20 cellular contexts compared by ENCODE assay signal in genomic region chr6:149440735-149441662, GRCh38. TPM values are rescaled to one million over a fixed set of nuclear protein-coding genes. Genes with fewer than 3 reads are reported as not detected.
A peak's percentile ranks its signal among the peaks of the same experiment; 100 is the strongest.
DNase-seq lines count a peak whose midpoint lies in the region; ATAC-seq, FAIRE-seq and TF ChIP-seq lines count a peak whose summit lies in the region.
"Had no signal": no experiment of that assay in that cellular context is flagged by ENCODE, and none has a peak within 500 bp of the region (broad histone marks: within the 10 kb centered on the region; RNA-seq: fewer than 3 reads in every experiment).

No MANE protein-coding gene starts in this region.

- peaks cover 20% of the 10 kb centered on the region for H3K4me1 Mint-ChIP-seq in neural progenitor cell

- no peak for FAIRE-seq in K562 (lab: Jason Lieb, UNC)
- FAIRE-seq: islet of Langerhans had no signal

- TF ChIP-seq RAD21 in K562 (CRISPR knock-in tag; conservative IDR thresholded peaks at IDR 0.05 in 1 of 2, IDR thresholded peaks at IDR 0.05 in 1 of 2) = no peak

- CTCF ChIA-PET in K562 (lab: Yijun Ruan, JAX; ENCODE audit: low intra/inter-chr PET ratio) = no interaction called here

- DNase-seq in HCEC 1CT (peak; percentile 17), K562 (ENCODE audit: extremely low read depth in 1 of 4, low spot score in 3 of 4) (no peak), neural progenitor cell (ENCODE audit: low spot score) (no peak), activated gamma-delta T cell (lab: John Stamatoyannopoulos, UW) (no peak), epidermal melanocyte (ENCODE audit: insufficient read length, low spot score) (no peak)
- DNase-seq: activated CD4-positive, alpha-beta T cell treated with anti-CD3 and anti-CD28 coated beads for 48 hours; C1 segment of cervical spinal cord; heart left ventricle; stimulated activated CD4-positive, alpha-beta T cell treated with anti-CD3 and anti-CD28 coated beads, Interleukin-2, amount 100 ng/mL, for 48 hours had no signal

- H3K9me1 ChIP-seq in K562 (ENCODE audit: control insufficient read depth, insufficient read depth, low read length) = no peaks in the 10 kb centered on the region

- H3K4me1 ChIP-seq in BLaER1 = peaks cover 23% of the 10 kb centered on the region
- no peaks in the 10 kb centered on the region for H3K4me1 ChIP-seq in K562 (replicated peaks in 1 of 2; ENCODE audit: control insufficient read depth in 2 of 2, insufficient read depth in 2 of 2, low read length in 2 of 2)
- H3K4me1 ChIP-seq in neural progenitor cell = no peaks in the 10 kb centered on the region
- H3K4me1 ChIP-seq: heart left ventricle had no signal

- H3K27ac Mint-ChIP-seq in neural progenitor cell = peak overlapping the region; percentile 63
- H3K27ac Mint-ChIP-seq: activated naive CD8-positive, alpha-beta T cell; memory B cell had no signal

- H3K27ac ChIP-seq in BLaER1 = peak overlapping the region; percentile 18; the same call in 1 of the 2 replicates
- no peak overlapping the region for H3K27ac ChIP-seq in K562 (ENCODE audit: extremely low read depth, low read depth, low read length)
- no peak overlapping the region for H3K27ac ChIP-seq in neural progenitor cell
- H3K27ac ChIP-seq: esophagus muscularis mucosa, heart left ventricle, neutrophil, sigmoid colon, SJSA1, thoracic aorta had no signal

- TF ChIP-seq EP300 in K562 (IDR thresholded peaks at IDR 0.05; ENCODE audit: low read length) = no peak

- H3K9ac ChIP-seq in BLaER1 (peak overlapping the region; percentile 4; the same call in 1 of the 2 replicates), K562 (ENCODE audit: insufficient read depth in 1 of 2, low read depth in 2 of 2, low read length in 2 of 2) (no peak overlapping the region), neural progenitor cell (no peak overlapping the region)

- no peak overlapping the region for H3K4me3 ChIP-seq in BLaER1
- no peak overlapping the region for H3K4me3 ChIP-seq in K562
- H3K4me3 ChIP-seq in neural progenitor cell = no peak overlapping the region
- H3K4me3 ChIP-seq: esophagus muscularis mucosa, heart left ventricle, sigmoid colon, SJSA1, thoracic aorta had no signal

- no peak overlapping the region for H2AFZ ChIP-seq in K562 (ENCODE audit: low read depth, low read length)
- H2AFZ ChIP-seq in neural progenitor cell (replicated peaks) = peak overlapping the region; percentile 58

- no peaks in the 10 kb centered on the region for H4K20me1 ChIP-seq in BLaER1
- no peaks in the 10 kb centered on the region for H4K20me1 ChIP-seq in K562 (replicated peaks; ENCODE audit: control insufficient read depth, insufficient read depth, low read length)
- H4K20me1 ChIP-seq in neural progenitor cell (ENCODE audit: low read depth) = no peaks in the 10 kb centered on the region

- peaks cover 5% of the 10 kb centered on the region for H3K27me3 Mint-ChIP-seq in neural progenitor cell (ENCODE audit: insufficient read depth, low read depth)
- H3K27me3 Mint-ChIP-seq: memory B cell had no signal

- H3K4me2 ChIP-seq in BLaER1 = peak overlapping the region; percentile 42
- no peak overlapping the region for H3K4me2 ChIP-seq in K562 (ENCODE audit: insufficient read depth, low read length)
- H3K4me2 ChIP-seq in neural progenitor cell = no peak overlapping the region

- H3K27me3 ChIP-seq in BLaER1 (no peaks in the 10 kb centered on the region), K562 (ENCODE audit: control insufficient read depth in 2 of 2, insufficient read depth in 2 of 2, low read length in 2 of 2) (peaks cover 22 to 67% of the 10 kb centered on the region in 2 experiments), neural progenitor cell (no peaks in the 10 kb centered on the region)
- H3K27me3 ChIP-seq: esophagus muscularis mucosa, neutrophil, sigmoid colon, SJSA1 had no signal

- H3K9me3 ChIP-seq in BLaER1 (no peaks in the 10 kb centered on the region), K562 (replicated peaks; ENCODE audit: control insufficient read depth, insufficient read depth, low read depth, low read length) (peaks cover 3% of the 10 kb centered on the region; the same call in 1 of the 2 replicates), neural progenitor cell (ENCODE audit: low read depth) (no peaks in the 10 kb centered on the region)
- H3K9me3 ChIP-seq: esophagus muscularis mucosa, heart left ventricle, neutrophil, sigmoid colon, thoracic aorta had no signal

- peak; percentile 42 for ATAC-seq in K562
- no peak for ATAC-seq in GM21529 (IDR thresholded peaks at IDR 0.05; ENCODE audit: unreplicated experiment)
- no peak for ATAC-seq in HG03354 (IDR thresholded peaks at IDR 0.05; ENCODE audit: poor library complexity, severe bottlenecking, unreplicated experiment)

- 4% methylated on average over 16 of the region's 16 CpGs for WGBS in K562 (ENCODE audit: insufficient coverage, low coverage, missing lambda C conversion rate)

- H3K36me3 Mint-ChIP-seq in neural progenitor cell = no peaks in the 10 kb centered on the region
- H3K36me3 Mint-ChIP-seq: activated naive CD8-positive, alpha-beta T cell; memory B cell had no signal

- no peaks in the 10 kb centered on the region for H3K36me3 ChIP-seq in BLaER1
- no peaks in the 10 kb centered on the region for H3K36me3 ChIP-seq in K562 (ENCODE audit: control insufficient read depth, insufficient read depth, low read length)
- H3K36me3 ChIP-seq in neural progenitor cell = no peaks in the 10 kb centered on the region
- H3K36me3 ChIP-seq: esophagus muscularis mucosa, heart left ventricle, neutrophil, sigmoid colon, SJSA1, thoracic aorta had no signal

- H3K9me3 Mint-ChIP-seq in neural progenitor cell = no peaks in the 10 kb centered on the region
- H3K9me3 Mint-ChIP-seq: memory B cell had no signal

- BruUV-seq in K562 (replicated peaks; lab: Mats Ljungman, UMichigan) = no TSS peak

- no peak for TF ChIP-seq POLR2A in K562 (conservative IDR thresholded peaks at IDR 0.05)

- H3F3A ChIP-seq in neural progenitor cell (ENCODE audit: low read depth) = no peaks in the 10 kb centered on the region

- H3K4me3 Mint-ChIP-seq in neural progenitor cell = peak overlapping the region; percentile 28
- H3K4me3 Mint-ChIP-seq: activated naive CD8-positive, alpha-beta T cell; memory B cell had no signal

- intact Hi-C loops in K562 (cut with micrococcal nuclease) = no loop called here

- no peaks in the 10 kb centered on the region for H3K79me2 ChIP-seq in K562 (ENCODE audit: control insufficient read depth, insufficient read depth, low read length)
- no peaks in the 10 kb centered on the region for H3K79me2 ChIP-seq in neural progenitor cell (ENCODE audit: low read depth)

- TF ChIP-seq CTCF in K562 (IDR thresholded peaks at IDR 0.05 in 2 of 3, conservative IDR thresholded peaks at IDR 0.05 in 1 of 3; ENCODE audit: insufficient read depth in 2 of 3, low read depth in 1 of 3, low read length in 3 of 3) (no peak), neural progenitor cell (IDR thresholded peaks at IDR 0.05) (no peak)

- POLR2A ChIA-PET in K562 (lab: Yijun Ruan, JAX) = interaction anchor here (0.6 to 1.5 kb wide), 3 partner anchors 9 to 473 kb away, joined by 3 to 4 read pairs (median 3); no protein-coding TSS in a partner anchor

- in situ Hi-C loops in K562 (cut with MboI) = loop anchor here (25.0 kb wide), 1 partner anchor 879 kb away; no protein-coding TSS in a partner anchor

TF ChIP-seq in K562, 482 proteins besides CTCF, POLR2A, EP300 and RAD21 (continues in another document):
- TF ChIP-seq C11orf30 (IDR thresholded peaks at IDR 0.05; ENCODE audit: low read depth) (peak; percentile 85), MEIS2 (IDR thresholded peaks at IDR 0.05; ENCODE audit: partially characterized antibody) (peak; percentile 6), MAFK (IDR thresholded peaks at IDR 0.05; ENCODE audit: low read length) (peak; percentile 27; the same call in 1 of the 2 replicates)

RNA-seq across cellular contexts. Expression of gene SUMO4, which starts 40.9 kb away (rescaled TPM):
- 1.9 and 8.6 TPM in 2 replicates for total RNA-seq in K562 (2011; cell fraction: chromatin; rRNA removed; ENCODE audit: low replicate concordance)
- 1.5 and 2.0 TPM in 2 replicates for total RNA-seq in K562 (2011; cell fraction: nucleolus; rRNA removed)
- 1.5 and 4.2 TPM in 2 replicates for total RNA-seq in K562 (2011; cell fraction: nucleoplasm; rRNA removed)
- total RNA-seq in K562 (2014; rRNA removed) (0.50 and 1.1 TPM in 2 replicates), K562 (2014; rRNA removed; fragmentation: Illumina TruSeq; extraction: Trizol) (1.9 and 2.2 TPM in 2 replicates), K562 (2015; rRNA removed; fragmentation: Illumina TruSeq; extraction: Trizol) (1.7 and 2.0 TPM in 2 replicates), K562 (2021) (0.60 and 0.92 TPM in 2 replicates), neural progenitor cell (ENCODE audit: low replicate concordance) (0.82 and 2.3 TPM in 2 replicates)
- polyA plus RNA-seq in K562 (2011; rRNA removed) (0.14 and 0.35 TPM in 2 replicates), K562 (2014; fragmentation: Illumina TruSeq; extraction: Trizol) (0.25 TPM in 1 of 2 replicates, not detected in the other), K562 (2014; fragmentation: Nextera tagmentation; extraction: Ambion mirVana) (under 1 TPM in 1 of 2 experiments, not detected in 1; 0.27 TPM), K562 (2014; rRNA removed) (0.20 and 0.27 TPM in 2 replicates)
- not detected in 2 replicates for polyA plus RNA-seq in K562 (2011; cell fraction: cytosol; rRNA removed)
- polyA plus RNA-seq in K562 (2011; cell fraction: nucleus; rRNA removed) = 0.79 and 0.94 TPM in 2 replicates
- 0.26 TPM in 1 of 2 replicates, not detected in the other for polyA plus RNA-seq in K562 (2012)
- 3.5 and 4.9 TPM in 2 replicates for polyA minus RNA-seq in K562 (2011; rRNA and poly(A)+ RNA removed)
- 0.76 TPM in 1 of 2 replicates, not detected in the other for polyA minus RNA-seq in K562 (2011; cell fraction: cytosol; rRNA and poly(A)+ RNA removed)
- 4.3 and 7.6 TPM in 2 replicates for polyA minus RNA-seq in K562 (2011; cell fraction: nucleus; rRNA and poly(A)+ RNA removed)

RNA-seq across cellular contexts. Expression of gene ZC3H12D, which starts 43.8 kb away (rescaled TPM):
- 0.32 and 0.51 TPM in 2 replicates for total RNA-seq in K562 (2011; cell fraction: chromatin; rRNA removed; ENCODE audit: low replicate concordance)
- under 0.01 TPM in 1 of 2 replicates, not detected in the other for total RNA-seq in K562 (2011; cell fraction: nucleolus; rRNA removed)
- 0.15 TPM in 1 of 2 replicates, not detected in the other for total RNA-seq in K562 (2011; cell fraction: nucleoplasm; rRNA removed)
- total RNA-seq in K562 (2014; rRNA removed) = not detected in 2 replicates
- 0.04 TPM in 1 of 2 replicates, not detected in the other for total RNA-seq in K562 (2014; rRNA removed; fragmentation: Illumina TruSeq; extraction: Trizol)
- total RNA-seq in K562 (2015; rRNA removed; fragmentation: Illumina TruSeq; extraction: Trizol) = 0.04 and 0.19 TPM in 2 replicates
- 0.20 and 0.27 TPM in 2 replicates for total RNA-seq in K562 (2021)
- polyA plus RNA-seq in K562 (2011; rRNA removed) = 0.06 TPM in 1 of 2 replicates, not detected in the other
- 0.04 and 0.25 TPM in 2 replicates for polyA plus RNA-seq in K562 (2011; cell fraction: cytosol; rRNA removed)
- polyA plus RNA-seq in K562 (2011; cell fraction: nucleus; rRNA removed) = 0.14 and 0.28 TPM in 2 replicates
- polyA plus RNA-seq in K562 (2012) = 0.05 and 0.07 TPM in 2 replicates
- polyA plus RNA-seq in K562 (2014; fragmentation: Illumina TruSeq; extraction: Trizol) = 0.12 and 0.22 TPM in 2 replicates
- polyA plus RNA-seq in K562 (2014; fragmentation: Nextera tagmentation; extraction: Ambion mirVana) = not detected
- 0.04 and 0.05 TPM in 2 replicates for polyA plus RNA-seq in K562 (2014; rRNA removed)
- 0.03 TPM in 1 of 2 replicates, not detected in the other for polyA minus RNA-seq in K562 (2011; rRNA and poly(A)+ RNA removed)
- not detected in 2 replicates for polyA minus RNA-seq in K562 (2011; cell fraction: cytosol; rRNA and poly(A)+ RNA removed)
- polyA minus RNA-seq in K562 (2011; cell fraction: nucleus; rRNA and poly(A)+ RNA removed) = 0.13 and 0.22 TPM in 2 replicates
- total RNA-seq in neural progenitor cell (ENCODE audit: low replicate concordance) = 0.03 TPM in 1 of 2 replicates, not detected in the other
- total RNA-seq: SJSA1 had no signal
